29 cellular contexts compared by ENCODE assay signal in genomic region chr2:241114836-241115235, GRCh38. TPM values are rescaled to one million over a fixed set of nuclear protein-coding genes. Genes with fewer than 3 reads are reported as not detected.
"Had no signal": no experiment of that assay in that cellular context is flagged by ENCODE, and none has a peak within 500 bp of the region (broad histone marks: within the 10 kb centered on the region; RNA-seq: fewer than 3 reads in every experiment).

No MANE protein-coding gene starts in this region.

- DNase-seq: activated CD4-positive, alpha-beta T cell treated with anti-CD3 and anti-CD28 coated beads for 36 hours; activated CD4-positive, CD25-positive, alpha-beta regulatory T cell; activated CD8-positive, alpha-beta memory T cell treated with anti-CD3 and anti-CD28 coated beads for 24 hours; activated naive CD8-positive, alpha-beta T cell treated with anti-CD3 and anti-CD28 coated beads, Interleukin-2, amount 10 ng/mL, durations not matched to agents 7 days and 5 days; dorsolateral prefrontal cortex; effector memory CD4-positive, alpha-beta T cell; left cardiac atrium; left ventricle myocardium superior; naive B cell; nephron progenitor cell; ovary; small intestine; stimulated activated CD4-positive, alpha-beta T cell treated with anti-CD3 and anti-CD28 coated beads, Interleukin-4, amount 100 ng/mL, for 24 hours; stomach; thyroid gland; upper lobe of right lung had no signal

- H3K27me3 ChIP-seq: ascending aorta, cardiac muscle cell, dorsolateral prefrontal cortex, neutrophil, ovary, stomach, thyroid gland, upper lobe of right lung had no signal

- H3K27ac Mint-ChIP-seq: activated CD4-positive, alpha-beta T cell treated with anti-CD3 and anti-CD28 coated beads for 36 hours; activated naive CD8-positive, alpha-beta T cell treated with anti-CD3 and anti-CD28 coated beads, Interleukin-2, amount 10 ng/mL, durations not matched to agents 7 days and 5 days; activated T-helper 2 cell treated with anti-CD3 and anti-CD28 coated beads, Interferon-gamma antibody, Interleukin-2, Interleukin-4, amounts not matched to agents 10 μg/mL and 5 μg/mL and 100 μg/mL, durations not matched to agents 14 hours and 24 hours and 36 hours; brain; mesothelial cell of epicardium; nephron progenitor cell; progenitor cell of endocrine pancreas; stimulated activated effector memory CD8-positive, alpha-beta T cell treated with anti-CD3 and anti-CD28 coated beads, Interleukin-12 subunit alpha, Interleukin-12 subunit beta, amount 100 ng/mL, for 72 hours; T-helper 2 cell treated with Interferon-gamma antibody and Interleukin-4, amounts not matched to agents 5 μg/mL and 100 μg/mL, for 36 hours had no signal

- H3K36me3 ChIP-seq: ascending aorta, ovary, thyroid gland, upper lobe of right lung had no signal

- H3K4me1 Mint-ChIP-seq: brain, mesothelial cell of epicardium, nephron progenitor cell had no signal

- H3K4me3 ChIP-seq: ascending aorta, cardiac muscle cell, coronary artery, dorsolateral prefrontal cortex, ovary, stomach, thyroid gland, upper lobe of right lung had no signal

- H3K27ac ChIP-seq: ascending aorta, cardiac muscle cell, coronary artery, dorsolateral prefrontal cortex, neutrophil, ovary, stomach, thyroid gland, upper lobe of right lung had no signal

- H3K4me3 Mint-ChIP-seq: activated CD4-positive, alpha-beta T cell treated with anti-CD3 and anti-CD28 coated beads for 36 hours; activated naive CD8-positive, alpha-beta T cell treated with anti-CD3 and anti-CD28 coated beads, Interleukin-2, amount 10 ng/mL, durations not matched to agents 7 days and 5 days; brain; mesothelial cell of epicardium; naive B cell; nephron progenitor cell; stimulated activated effector memory CD8-positive, alpha-beta T cell treated with anti-CD3 and anti-CD28 coated beads, Interleukin-12 subunit alpha, Interleukin-12 subunit beta, amount 100 ng/mL, for 72 hours; T-helper 2 cell treated with Interferon-gamma antibody and Interleukin-4, amounts not matched to agents 5 μg/mL and 100 μg/mL, for 36 hours had no signal

- ATAC-seq: activated CD4-positive, alpha-beta T cell treated with anti-CD3 and anti-CD28 coated beads for 36 hours; left cardiac atrium; left ventricle myocardium superior; sciatic nerve; stimulated activated effector memory CD8-positive, alpha-beta T cell treated with anti-CD3 and anti-CD28 coated beads, Interleukin-12 subunit alpha, Interleukin-12 subunit beta, amount 100 ng/mL, for 72 hours; upper lobe of right lung had no signal

- FAIRE-seq: frontal cortex, islet of Langerhans, small intestine had no signal

- H3K36me3 Mint-ChIP-seq: brain, mesothelial cell of epicardium had no signal

- H3K9me3 Mint-ChIP-seq: activated naive CD8-positive, alpha-beta T cell treated with anti-CD3 and anti-CD28 coated beads, Interleukin-2, amount 10 ng/mL, durations not matched to agents 7 days and 5 days; activated T-helper 2 cell treated with anti-CD3 and anti-CD28 coated beads, Interferon-gamma antibody, Interleukin-2, Interleukin-4, amounts not matched to agents 10 μg/mL and 5 μg/mL and 100 μg/mL, durations not matched to agents 14 hours and 24 hours and 36 hours; brain; mesothelial cell of epicardium; naive B cell; nephron progenitor cell; stimulated activated effector memory CD8-positive, alpha-beta T cell treated with anti-CD3 and anti-CD28 coated beads, Interleukin-12 subunit alpha, Interleukin-12 subunit beta, amount 100 ng/mL, for 72 hours; T-helper 2 cell treated with Interferon-gamma antibody and Interleukin-4, amounts not matched to agents 5 μg/mL and 100 μg/mL, for 36 hours had no signal

- H3K4me1 ChIP-seq: ascending aorta, stomach, thyroid gland, upper lobe of right lung had no signal

- H3K9me3 ChIP-seq: ascending aorta, neutrophil, ovary, stomach, thyroid gland, upper lobe of right lung had no signal

- H3K27me3 Mint-ChIP-seq: activated CD4-positive, alpha-beta T cell treated with anti-CD3 and anti-CD28 coated beads for 36 hours; activated naive CD8-positive, alpha-beta T cell treated with anti-CD3 and anti-CD28 coated beads, Interleukin-2, amount 10 ng/mL, durations not matched to agents 7 days and 5 days; brain; naive B cell; progenitor cell of endocrine pancreas had no signal

RNA-seq across cellular contexts. Expression of gene PASK, which starts 34.4 kb away (rescaled TPM):
- total RNA-seq: ascending aorta had no signal
